In the genomic region with DNA sequence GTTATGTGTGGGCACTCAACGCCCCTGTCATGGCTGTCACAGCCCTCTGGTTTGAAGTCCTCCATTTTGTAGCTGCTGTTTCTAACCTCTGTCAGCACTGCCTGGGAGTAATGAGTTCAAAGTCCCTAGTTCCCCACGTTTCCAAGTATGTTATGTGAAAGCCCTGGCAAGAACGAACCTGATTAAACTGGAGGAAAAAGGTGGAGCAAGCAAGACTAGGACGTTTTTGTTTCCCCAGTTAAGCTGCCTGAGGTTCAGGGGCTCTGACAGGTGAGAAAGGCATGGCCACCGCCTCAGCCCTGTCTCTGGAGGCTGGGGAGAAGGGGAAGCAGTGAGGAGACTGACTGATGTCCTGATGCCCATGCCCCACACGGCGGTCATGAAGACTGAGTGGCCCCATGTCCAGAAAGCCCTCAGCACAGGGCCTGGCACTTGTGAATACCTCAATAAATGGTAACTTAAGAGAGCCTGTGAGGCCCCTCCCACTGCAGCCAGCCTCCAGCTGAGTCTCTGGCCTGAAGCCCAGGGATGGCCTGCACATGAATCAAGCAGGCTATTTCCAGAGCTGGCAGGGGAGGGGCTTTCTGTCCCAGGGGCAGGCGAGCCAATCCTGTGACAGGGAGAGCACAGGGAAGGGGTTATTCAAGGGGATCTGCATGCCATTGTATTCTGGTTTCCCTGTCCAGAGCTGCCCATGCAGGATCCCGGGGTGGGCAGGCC, we compare ENCODE assay signal across 8 cellular contexts.
DNase-seq lines count a peak whose midpoint lies in the region; ATAC-seq and TF ChIP-seq lines count a peak whose summit lies in the region.

No MANE protein-coding gene starts in this region.

- H3K27ac ChIP-seq in adrenal gland (peak overlapping the region in 4 of 5 donors; percentile 38 to 79 (median 74)), Karpas-422 (ENCODE audit: low read length) (no peak overlapping the region)

- no peak overlapping the region for H3K4me2 ChIP-seq in Karpas-422 (ENCODE audit: low read depth, low read length, poor library complexity, severe bottlenecking)

- no peak overlapping the region for H3K4me3 ChIP-seq in adrenal gland
- no peak overlapping the region for H3K4me3 ChIP-seq in Karpas-422 (ENCODE audit: low read length)

- peak overlapping the region; percentile 83 for H3K27ac Mint-ChIP-seq in progenitor cell of endocrine pancreas
- H3K27ac Mint-ChIP-seq in activated T-cell treated with anti-CD3 and anti-CD28 coated beads, Interleukin-2, amount 50 U/mL, for 72 hours: no peak overlapping the region

- peaks cover 0 to 15% of the 10 kb centered on the region in 2 donors for H3K36me3 ChIP-seq in adrenal gland (replicated peaks in 1 of 2)
- H3K36me3 ChIP-seq in Karpas-422 (ENCODE audit: insufficient read depth, low read length): no peaks in the 10 kb centered on the region

- no peak for ATAC-seq in activated T-cell treated with anti-CD3 and anti-CD28 coated beads, Interleukin-2, amount 50 U/mL, for 72 hours (replicated peaks in 1 of 2)

- TF ChIP-seq POLR2A in adrenal gland (IDR thresholded peaks at IDR 0.05): peak in 1 of 2 donors; percentile 54

- H3K79me2 ChIP-seq in Karpas-422 (ENCODE audit: low read length): no peaks in the 10 kb centered on the region

- no peaks in the 10 kb centered on the region for H3K27me3 Mint-ChIP-seq in progenitor cell of endocrine pancreas
- no peaks in the 10 kb centered on the region for H3K27me3 Mint-ChIP-seq in activated T-cell treated with anti-CD3 and anti-CD28 coated beads, Interleukin-2, amount 50 U/mL, for 72 hours (ENCODE audit: low read depth)

- TF ChIP-seq CTCF in adrenal gland (IDR thresholded peaks at IDR 0.05) (no peak), progenitor cell of endocrine pancreas (IDR thresholded peaks at IDR 0.05; ENCODE audit: unreplicated experiment) (no peak)

- H3K9ac ChIP-seq in Karpas-422 (ENCODE audit: low read length): no peak overlapping the region

- intact Hi-C loops in adrenal gland (cut with DNase I) (loop anchor here (5.0 kb wide), 2 partner anchors 64 to 106 kb away; a partner anchor contains a TSS), cardiac septum (cut with DNase I) (loop anchor here (5.0 kb wide), 1 partner anchor 59 kb away; no protein-coding TSS in a partner anchor)

- DNase-seq in AG08395 (ENCODE audit: low spot score) (peak; percentile 93), LoVo (ENCODE audit: low spot score) (peak; percentile 83), adrenal gland (peak; percentile 94 to 98 (median 98)), cardiac septum (ENCODE audit: low spot score) (peak; percentile 94), progenitor cell of endocrine pancreas (ENCODE audit: low spot score, unreplicated experiment) (no peak), SKM-1 treated with dmso at 0.1 percent for 144 hours (lab: John Stamatoyannopoulos, UW; ENCODE audit: unreplicated experiment) (no peak), Karpas-422 (no peak)
- DNase-seq in activated T-cell treated with anti-CD3 and anti-CD28 coated beads, Interleukin-2, amount 50 U/mL, for 72 hours: no peak

- 24 to 34% (median 30%) methylated on average over 8 to 9 of the region's 9 CpGs for WGBS in adrenal gland, 4 donors

- H3K4me1 ChIP-seq in adrenal gland (replicated peaks in 1 of 2) (peaks cover 40 to 64% of the 10 kb centered on the region in 2 donors), Karpas-422 (ENCODE audit: low read length) (peaks cover 15% of the 10 kb centered on the region)

- no peak overlapping the region for H2AFZ ChIP-seq in Karpas-422 (ENCODE audit: low read length)

- H3K4me1 Mint-ChIP-seq in progenitor cell of endocrine pancreas (ENCODE audit: low read depth): peaks cover 15% of the 10 kb centered on the region
- H3K4me1 Mint-ChIP-seq in activated T-cell treated with anti-CD3 and anti-CD28 coated beads, Interleukin-2, amount 50 U/mL, for 72 hours (ENCODE audit: low read depth): peaks cover 22% of the 10 kb centered on the region

- H3K4me3 Mint-ChIP-seq in progenitor cell of endocrine pancreas (ENCODE audit: low read depth): no peak overlapping the region
- no peak overlapping the region for H3K4me3 Mint-ChIP-seq in activated T-cell treated with anti-CD3 and anti-CD28 coated beads, Interleukin-2, amount 50 U/mL, for 72 hours

- H3K27me3 ChIP-seq in adrenal gland: no peaks in the 10 kb centered on the region
- H3K27me3 ChIP-seq in Karpas-422 (ENCODE audit: low read length): no peaks in the 10 kb centered on the region

- no peaks in the 10 kb centered on the region for H3K9me3 ChIP-seq in adrenal gland (replicated peaks in 1 of 3)
- H3K9me3 ChIP-seq in Karpas-422 (ENCODE audit: low read length): no peaks in the 10 kb centered on the region

- H4K20me1 ChIP-seq in Karpas-422 (ENCODE audit: insufficient read depth, low read depth, low read length): peaks cover 11% of the 10 kb centered on the region; the same call in 1 of the 2 replicates

- no peaks in the 10 kb centered on the region for H3K9me2 ChIP-seq in Karpas-422 (replicated peaks; ENCODE audit: insufficient read depth, low read length)

- H3K36me3 Mint-ChIP-seq in progenitor cell of endocrine pancreas (ENCODE audit: insufficient read depth): peaks cover 7% of the 10 kb centered on the region
- H3K36me3 Mint-ChIP-seq in activated T-cell treated with anti-CD3 and anti-CD28 coated beads, Interleukin-2, amount 50 U/mL, for 72 hours (ENCODE audit: insufficient read depth in 2 of 2): peaks cover 0 to 1% of the 10 kb centered on the region in 2 donors

- no peaks in the 10 kb centered on the region for H3K9me3 Mint-ChIP-seq in progenitor cell of endocrine pancreas (ENCODE audit: low read depth)
- no peaks in the 10 kb centered on the region for H3K9me3 Mint-ChIP-seq in activated T-cell treated with anti-CD3 and anti-CD28 coated beads, Interleukin-2, amount 50 U/mL, for 72 hours

Comparison
In these comparisons a context has a peak if more than half of its experiments do, and no peak if none do; other contexts are left out.
1. DNase-seq: peak in AG08395 (single experiment), LoVo (single experiment), adrenal gland (7 of 7) and cardiac septum (single experiment); none in progenitor cell of endocrine pancreas (single experiment), SKM-1 treated with dmso at 0.1 percent for 144 hours (single experiment), activated T-cell treated with anti-CD3 and anti-CD28 coated beads, Interleukin-2, amount 50 U/mL, for 72 hours (0 of 2) and Karpas-422 (single experiment).